Comparison of ENCODE assay signal across 1 cellular context in genomic region chr12:100403446-100403845, GRCh38.
A peak's percentile ranks its signal among the peaks of the same experiment; 100 is the strongest.
TF ChIP-seq lines count a peak whose summit lies in the region.

No MANE protein-coding gene starts in this region.

TF ChIP-seq in HepG2, 621 proteins besides CTCF, POLR2A, EP300 and RAD21:
- TF ChIP-seq RFX5 (IDR thresholded peaks at IDR 0.05; ENCODE audit: low read depth, low read length) (peak; percentile 56; the same call in 1 of the 2 replicates), ZNF143 (CRISPR knock-in tag; IDR thresholded peaks at IDR 0.05) (no peak)
